21 cellular contexts compared by ENCODE assay signal in the genomic region with DNA sequence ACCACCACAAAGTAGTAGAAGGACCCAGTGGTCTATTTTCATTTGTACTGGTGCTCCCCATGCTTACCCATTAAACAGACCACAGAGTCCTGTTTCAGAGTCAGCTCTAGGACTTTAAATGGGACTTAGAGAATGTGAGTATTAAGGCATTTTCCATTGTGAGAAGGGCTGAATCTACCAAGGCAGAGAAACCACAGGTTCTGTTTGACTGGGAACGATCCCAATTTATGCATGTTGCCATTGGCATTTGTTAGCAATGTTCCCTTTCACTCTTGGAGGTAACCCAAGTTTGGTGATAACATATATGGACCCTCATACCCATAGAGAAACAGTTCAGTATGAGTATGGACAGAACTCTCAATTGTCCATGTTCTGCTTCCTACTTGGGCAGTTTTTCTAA.
DNase-seq lines count a peak whose midpoint lies in the region; ATAC-seq and TF ChIP-seq lines count a peak whose summit lies in the region.
"Had no signal": no experiment of that assay in that cellular context is flagged by ENCODE, and none has a peak within 500 bp of the region (broad histone marks: within the 10 kb centered on the region; RNA-seq: fewer than 3 reads in every experiment).

No MANE protein-coding gene starts in this region.

- TF ChIP-seq CTCF in mammary epithelial cell (conservative IDR thresholded peaks at IDR 0.05 in 1 of 2, IDR thresholded peaks at IDR 0.05 in 1 of 2; ENCODE audit: extremely low read depth in 1 of 2, insufficient read depth in 1 of 2, low read depth in 1 of 2, low read length in 2 of 2) (no peak), neural cell (IDR thresholded peaks at IDR 0.05; ENCODE audit: poor library complexity, severe bottlenecking) (no peak), GM23338 (conservative IDR thresholded peaks at IDR 0.05; ENCODE audit: low read depth in 2 of 2) (no peak)

- H3F3A ChIP-seq in neural cell (ENCODE audit: insufficient read depth, low read length, poor library complexity, severe bottlenecking), result no peaks in the 10 kb centered on the region
- no peaks in the 10 kb centered on the region for H3F3A ChIP-seq in GM23338 (replicated peaks; ENCODE audit: low read depth)

- intact Hi-C loops in mammary epithelial cell (cut with micrococcal nuclease), result no loop called here
- intact Hi-C loops in posterior vena cava (cut with DNase I), result no loop called here

- H3K4me1 Mint-ChIP-seq in GM23338, result no peaks in the 10 kb centered on the region
- H3K4me1 Mint-ChIP-seq: CD4-positive, CD25-positive, alpha-beta regulatory T cell had no signal

- dilution Hi-C loops in mammary epithelial cell (cut with HindIII; ENCODE audit: low sequenced_read_pairs), result no loop called here

- H3K9me3 Mint-ChIP-seq in GM23338, result peaks cover 3% of the 10 kb centered on the region; the same call in 1 of the 3 replicates

- in situ Hi-C loops in mammary epithelial cell (cut with MboI; ENCODE audit: low sequenced_read_pairs in 2 of 2), result no loop called here

- H3K27me3 Mint-ChIP-seq in GM23338 (ENCODE audit: insufficient read depth, low read depth, poor library complexity), result no peaks in the 10 kb centered on the region
- H3K27me3 Mint-ChIP-seq: B cell; CD4-positive, CD25-positive, alpha-beta regulatory T cell had no signal

- H3K79me2 ChIP-seq in mammary epithelial cell (ENCODE audit: insufficient read depth, low read length) (no peaks in the 10 kb centered on the region), neural cell (replicated peaks; ENCODE audit: insufficient read depth, low read length) (no peaks in the 10 kb centered on the region), GM23338 (replicated peaks; ENCODE audit: insufficient read depth) (no peaks in the 10 kb centered on the region)

- H3K4me2 ChIP-seq in mammary epithelial cell (ENCODE audit: insufficient read depth, low read depth, low read length) (no peak overlapping the region), neural cell (ENCODE audit: low read length) (peak overlapping the region; percentile 20), GM23338 (no peak overlapping the region)

- H3K9me2 ChIP-seq in neural cell (ENCODE audit: insufficient read depth, low read length) (no peaks in the 10 kb centered on the region), GM23338 (ENCODE audit: insufficient read depth) (peaks cover 10% of the 10 kb centered on the region)

- DNase-seq in Daoy (ENCODE audit: low read depth) (peak; percentile 7), NCI-H446 treated with DMSO at 0.1 percent for 48 hours (lab: John Stamatoyannopoulos, UW) (peak; percentile 25), mammary epithelial cell (peak; percentile 9), GM23338 (ENCODE audit: low spot score) (no peak), posterior vena cava (ENCODE audit: low spot score) (no peak)
- DNase-seq: CD4-positive, CD25-positive, alpha-beta regulatory T cell; COR-L47; DMS 273 treated with DMSO at 0.1 percent for 48 hours; DND-41; IMR-90; NCI-H1105 treated with DMSO at 0.1 percent for 48 hours; NCI-H1694 treated with DMSO at 0.1 percent for 48 hours; NCI-H2107; NCI-H524 treated with DMSO at 0.1 percent for 48 hours; Peyer's patch had no signal

- ATAC-seq in GM23338, result no peak
- ATAC-seq in HG03039 (IDR thresholded peaks at IDR 0.05; ENCODE audit: unreplicated experiment), result no peak

- no peak for TF ChIP-seq RAD21 in neural cell (conservative IDR thresholded peaks at IDR 0.05)

- H3K9ac ChIP-seq in mammary epithelial cell (ENCODE audit: insufficient read depth, low read length) (no peak overlapping the region), neural cell (ENCODE audit: low read length) (no peak overlapping the region)

- no peak overlapping the region for H3K27ac Mint-ChIP-seq in GM23338
- H3K27ac Mint-ChIP-seq: B cell; CD4-positive, CD25-positive, alpha-beta regulatory T cell had no signal

- H4K20me1 ChIP-seq in mammary epithelial cell (ENCODE audit: insufficient read depth, low read length), result no peaks in the 10 kb centered on the region
- H4K20me1 ChIP-seq in neural cell (ENCODE audit: insufficient read depth), result no peaks in the 10 kb centered on the region
- no peaks in the 10 kb centered on the region for H4K20me1 ChIP-seq in GM23338 (replicated peaks; ENCODE audit: insufficient read depth)

- H3K27ac ChIP-seq in mammary epithelial cell (ENCODE audit: insufficient read depth, low read depth, low read length) (no peak overlapping the region), neural cell (ENCODE audit: low read length) (no peak overlapping the region), GM23338 (ENCODE audit: low read depth) (no peak overlapping the region)
- H3K27ac ChIP-seq: HL-60, Peyer's patch, SJSA1 had no signal

- H3K4me1 ChIP-seq in mammary epithelial cell (ENCODE audit: insufficient read depth, low read length), result no peaks in the 10 kb centered on the region
- H3K4me1 ChIP-seq in GM23338 (ENCODE audit: insufficient read depth), result no peaks in the 10 kb centered on the region
- H3K4me1 ChIP-seq: HAP-1, Peyer's patch had no signal

- H3K27me3 ChIP-seq in mammary epithelial cell (ENCODE audit: insufficient read depth, low read length) (no peaks in the 10 kb centered on the region), neural cell (ENCODE audit: insufficient read depth, low read depth, low read length) (no peaks in the 10 kb centered on the region), GM23338 (ENCODE audit: insufficient read depth) (no peaks in the 10 kb centered on the region)
- H3K27me3 ChIP-seq: Peyer's patch, SJSA1 had no signal

- no peaks in the 10 kb centered on the region; the same call in 1 of the 3 replicates for H3K36me3 Mint-ChIP-seq in GM23338 (ENCODE audit: low read depth)
- H3K36me3 Mint-ChIP-seq: CD4-positive, CD25-positive, alpha-beta regulatory T cell had no signal

- H3K36me3 ChIP-seq in mammary epithelial cell (ENCODE audit: insufficient read depth, low read length) (no peaks in the 10 kb centered on the region), neural cell (ENCODE audit: insufficient read depth, low read length) (no peaks in the 10 kb centered on the region), GM23338 (ENCODE audit: insufficient read depth) (no peaks in the 10 kb centered on the region)
- H3K36me3 ChIP-seq: HAP-1, Peyer's patch, SJSA1 had no signal

- no TSS peak for BruUV-seq in mammary epithelial cell (replicated peaks; lab: Mats Ljungman, UMichigan)

- CTCF ChIA-PET in mammary epithelial cell (lab: Charles Lee; ENCODE audit: low non-redundant PET), result no interaction called here

- H2AFZ ChIP-seq in mammary epithelial cell (ENCODE audit: low read depth, low read length) (no peak overlapping the region), neural cell (ENCODE audit: low read depth, low read length) (no peak overlapping the region), GM23338 (no peak overlapping the region)

- H3K9me3 ChIP-seq in mammary epithelial cell (replicated peaks; ENCODE audit: insufficient read depth, low read length) (no peaks in the 10 kb centered on the region), neural cell (ENCODE audit: low read length) (no peaks in the 10 kb centered on the region)
- H3K9me3 ChIP-seq: HAP-1, Peyer's patch, SJSA1 had no signal

- 20% methylated on average over 1 of the region's 1 CpG for WGBS in mammary epithelial cell (ENCODE audit: low coverage, missing lambda C conversion rate)

- TF ChIP-seq EP300 in neural cell (conservative IDR thresholded peaks at IDR 0.05; ENCODE audit: poor library complexity, severe bottlenecking), result no peak

- H3K4me3 ChIP-seq in mammary epithelial cell (replicated peaks in 1 of 3; ENCODE audit: insufficient read depth in 1 of 3, low read depth in 2 of 3, low read length in 3 of 3), result no peak overlapping the region
- H3K4me3 ChIP-seq in neural cell (ENCODE audit: low read length), result no peak overlapping the region
- H3K4me3 ChIP-seq in GM23338, result no peak overlapping the region
- H3K4me3 ChIP-seq: HAP-1, Peyer's patch, SJSA1 had no signal

- no peak overlapping the region for H3K4me3 Mint-ChIP-seq in GM23338
- H3K4me3 Mint-ChIP-seq: B cell; CD4-positive, CD25-positive, alpha-beta regulatory T cell had no signal

TF ChIP-seq in neural cell, 6 proteins besides CTCF, POLR2A, EP300 and RAD21 (continues in another document):
- TF ChIP-seq POLR2AphosphoS5 (IDR thresholded peaks at IDR 0.05) (no peak), SMC3 (conservative IDR thresholded peaks at IDR 0.05; ENCODE audit: poor library complexity) (no peak)

TF ChIP-seq in GM23338, 12 proteins besides CTCF, POLR2A, EP300 and RAD21 (continues in another document):
- TF ChIP-seq EZH2 (IDR thresholded peaks at IDR 0.05; ENCODE audit: low read depth, unreplicated experiment), result no peak
- TF ChIP-seq ZNF331 (CRISPR knock-in tag; IDR thresholded peaks at IDR 0.05; ENCODE audit: low read depth), result no peak
- no peak for TF ChIP-seq JUNB (IDR thresholded peaks at IDR 0.05; ENCODE audit: unreplicated experiment)
- TF ChIP-seq REST (IDR thresholded peaks at IDR 0.05; ENCODE audit: unreplicated experiment), result no peak

Comparison
In these comparisons a context has a peak if more than half of its experiments do, and no peak if none do; other contexts are left out.
1. DNase-seq: peak in Daoy (single experiment), NCI-H446 treated with DMSO at 0.1 percent for 48 hours (single experiment) and mammary epithelial cell (single experiment); none in GM23338 (single experiment) and posterior vena cava (single experiment).